In the genomic region with DNA sequence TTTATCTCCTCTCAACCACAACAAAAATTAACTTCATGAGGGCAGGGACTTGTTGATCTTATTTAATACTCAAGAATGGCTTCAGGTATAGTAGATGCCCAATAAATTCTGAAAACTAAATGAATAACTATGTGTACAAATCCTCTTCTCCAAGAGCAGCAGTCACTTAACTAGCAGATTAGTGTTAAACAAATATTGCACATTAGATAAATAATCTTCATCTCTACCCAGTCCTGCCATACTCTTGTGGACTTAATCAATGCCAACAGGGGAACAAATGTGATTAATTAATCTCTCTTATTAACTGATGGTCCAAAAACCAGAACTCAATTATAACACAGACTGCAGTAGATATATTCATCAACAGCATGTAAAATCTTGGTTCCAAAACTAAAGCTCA, we compare ENCODE assay signal across 16 cellular contexts.
"Had no signal": no experiment of that assay in that cellular context is flagged by ENCODE, and none has a peak within 500 bp of the region (broad histone marks: within the 10 kb centered on the region; RNA-seq: fewer than 3 reads in every experiment).

No MANE protein-coding gene starts in this region.

- H3K4me1 ChIP-seq: esophagus squamous epithelium, vagina had no signal

- H3K36me3 Mint-ChIP-seq: neural progenitor cell had no signal

- H3K9me3 Mint-ChIP-seq: activated T-helper 2 cell treated with anti-CD3 and anti-CD28 coated beads, Interferon-gamma antibody, Interleukin-2, Interleukin-4, amounts not matched to agents 10 μg/mL and 5 μg/mL and 100 μg/mL, durations not matched to agents 14 hours and 24 hours and 36 hours; neural progenitor cell had no signal

- H3K27me3 Mint-ChIP-seq: effector memory CD8-positive, alpha-beta T cell; stimulated activated naive CD8-positive, alpha-beta T cell treated with anti-CD3 and anti-CD28 coated beads, Interleukin-15, Interleukin-2, amounts not matched to agents 100 ng/mL and 50 ng/mL, for 24 hours had no signal

- H3K36me3 ChIP-seq: esophagus squamous epithelium, neural progenitor cell, transverse colon, vagina had no signal

- H3K27me3 ChIP-seq: esophagus squamous epithelium, hepatocyte, neural progenitor cell, transverse colon, vagina had no signal

- H3K4me3 ChIP-seq: esophagus squamous epithelium, hepatocyte, neural progenitor cell, transverse colon, vagina had no signal

- H3K9me3 ChIP-seq: esophagus squamous epithelium, transverse colon, vagina had no signal

- H3K27ac ChIP-seq: hepatocyte, neural progenitor cell, transverse colon, vagina had no signal

- H3K4me3 Mint-ChIP-seq: neural progenitor cell had no signal

- H3K27ac Mint-ChIP-seq: activated T-helper 2 cell treated with anti-CD3 and anti-CD28 coated beads, Interferon-gamma antibody, Interleukin-2, Interleukin-4, amounts not matched to agents 10 μg/mL and 5 μg/mL and 100 μg/mL, durations not matched to agents 14 hours and 24 hours and 36 hours; neural progenitor cell; progenitor cell of endocrine pancreas had no signal

- DNase-seq: activated CD4-positive, alpha-beta T cell treated with anti-CD3 and anti-CD28 coated beads, Interleukin-2, amount 50 U/mL, for 4 hours; activated naive CD4-positive, alpha-beta T cell treated with Interleukin-2 at 50 U/mL for 16 hours; activated T-cell treated with anti-CD3 and anti-CD28 coated beads, Interleukin-2, amount 50 U/mL, for 1 hour; amniotic stem cell; dermis blood vessel endothelial cell; effector memory CD8-positive, alpha-beta T cell; esophagus squamous epithelium; mammary epithelial cell; T1000; transverse colon had no signal

- ATAC-seq: effector memory CD8-positive, alpha-beta T cell had no signal
